ENCODE assay signal across 8 cellular contexts in the genomic region with DNA sequence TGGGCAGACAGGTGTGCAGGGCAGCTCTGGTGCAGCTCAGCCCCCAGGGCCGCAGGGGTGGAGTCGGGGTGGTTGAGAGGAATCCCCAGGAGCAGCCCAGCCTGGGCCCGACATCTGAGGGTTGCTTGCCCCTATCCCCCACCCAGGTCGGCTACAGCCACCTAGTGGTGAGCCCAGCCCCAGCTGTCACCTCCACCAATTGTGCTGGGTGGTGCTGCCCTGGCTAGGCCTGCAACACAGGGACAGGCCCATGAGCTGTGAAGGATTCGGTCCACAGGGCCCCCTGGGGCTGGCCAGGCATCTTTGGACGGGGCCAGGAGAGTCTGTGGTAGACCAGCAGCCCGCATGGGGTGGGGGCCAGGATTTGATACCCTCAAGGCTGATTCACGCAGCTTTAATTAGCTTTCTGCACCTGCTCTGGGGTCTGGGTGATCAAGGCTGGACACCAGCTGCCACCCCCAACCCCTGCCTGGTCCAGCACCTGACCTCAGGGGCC. TPM values are rescaled to one million over a fixed set of nuclear protein-coding genes. Genes with fewer than 3 reads are reported as not detected.
DNase-seq lines count a peak whose midpoint lies in the region; ATAC-seq and TF ChIP-seq lines count a peak whose summit lies in the region.

No MANE protein-coding gene starts in this region.

- H3K4me3 ChIP-seq in Caco-2 (ENCODE audit: low read depth, low read length): no peak overlapping the region
- no peak overlapping the region for H3K4me3 ChIP-seq in smooth muscle cell

- no peak overlapping the region for H3K27ac Mint-ChIP-seq in Caco-2 (ENCODE audit: unreplicated experiment)

- WGBS in smooth muscle cell (ENCODE audit: low lambda C conversion rate): 67% methylated on average over 8 of the region's 8 CpGs

- H3K27me3 ChIP-seq in Caco-2 (replicated peaks; ENCODE audit: control insufficient read depth, insufficient read depth, low read length) (no peaks in the 10 kb centered on the region), smooth muscle cell (ENCODE audit: low read depth) (no peaks in the 10 kb centered on the region)

- H3K4me1 Mint-ChIP-seq in Caco-2 (ENCODE audit: low read depth, unreplicated experiment): no peaks in the 10 kb centered on the region

- no peaks in the 10 kb centered on the region for H3F3A ChIP-seq in smooth muscle cell (ENCODE audit: low read depth)

- H3K36me3 ChIP-seq in Caco-2 (ENCODE audit: control insufficient read depth, insufficient read depth, low read length) (no peaks in the 10 kb centered on the region), smooth muscle cell (ENCODE audit: low read depth) (no peaks in the 10 kb centered on the region)

- H3K9ac ChIP-seq in smooth muscle cell (ENCODE audit: low read depth): no peak overlapping the region

- H3K4me2 ChIP-seq in smooth muscle cell: no peak overlapping the region

- no peak overlapping the region for H3K4me3 Mint-ChIP-seq in Caco-2 (ENCODE audit: unreplicated experiment)

- BruUV-seq in Caco-2 (replicated peaks; lab: Mats Ljungman, UMichigan): no TSS peak

- no peak overlapping the region for H3K27ac ChIP-seq in smooth muscle cell (ENCODE audit: low read depth)

- CTCF ChIA-PET in Caco-2 (lab: Charles Lee): interaction anchor here (0.7 to 2.3 kb wide), 5 partner anchors 9 to 82 kb away, joined by 3 to 24 read pairs (median 6); no protein-coding TSS in a partner anchor

- H2AFZ ChIP-seq in smooth muscle cell (ENCODE audit: low read depth): no peak overlapping the region

- POLR2A ChIA-PET in Caco-2 (lab: Charles Lee): no interaction called here

- peak; percentile 63 to 91 for TF ChIP-seq CTCF in Caco-2 (IDR thresholded peaks at IDR 0.05; ENCODE audit: insufficient read depth in 1 of 2, low read depth in 1 of 2, low read length in 1 of 2, severe bottlenecking in 1 of 2, unreplicated experiment in 1 of 2)
- TF ChIP-seq CTCF in smooth muscle cell (IDR thresholded peaks at IDR 0.05; ENCODE audit: borderline replicate concordance, insufficient read depth, poor library complexity, severe bottlenecking): peak; percentile 20

- H3K4me1 ChIP-seq in Caco-2 (no peaks in the 10 kb centered on the region), smooth muscle cell (ENCODE audit: low read depth) (peaks cover 5% of the 10 kb centered on the region)

- no peaks in the 10 kb centered on the region for H3K9me3 ChIP-seq in Caco-2
- no peaks in the 10 kb centered on the region for H3K9me3 ChIP-seq in smooth muscle cell (replicated peaks; ENCODE audit: low read depth)

- no peaks in the 10 kb centered on the region for H3K36me3 Mint-ChIP-seq in Caco-2 (ENCODE audit: insufficient read depth, unreplicated experiment)

- H3K9me3 Mint-ChIP-seq in Caco-2 (ENCODE audit: unreplicated experiment): no peaks in the 10 kb centered on the region

- no peaks in the 10 kb centered on the region for H4K20me1 ChIP-seq in smooth muscle cell (ENCODE audit: low read depth)

- DNase-seq in Caco-2 (peak; percentile 70 to 75), NCI-H69 (lab: John Stamatoyannopoulos, UW) (peak; percentile 83), germinal center (ENCODE audit: low spot score) (peak; percentile 88), smooth muscle cell (lab: John Stamatoyannopoulos, UW; ENCODE audit: unreplicated experiment) (no peak), middle frontal gyrus (ENCODE audit: extremely low spot score, low spot score) (no peak)
- peak; percentile 71 to 77 for DNase-seq in activated T-cell treated with anti-CD3 and anti-CD28 coated beads, Interleukin-2, amount 50 U/mL, for 48 hours

- intact Hi-C loops in Caco-2 (cut with micrococcal nuclease; ENCODE audit: unreplicated experiment): loop anchor here (1.0 kb wide), 1 partner anchor 81 kb away; no protein-coding TSS in a partner anchor

- no peaks in the 10 kb centered on the region for H3K79me2 ChIP-seq in smooth muscle cell (ENCODE audit: low read depth)

- H3K27me3 Mint-ChIP-seq in Caco-2 (ENCODE audit: insufficient read depth, unreplicated experiment): no peaks in the 10 kb centered on the region

- peak; percentile 65 for ATAC-seq in GM21723 (IDR thresholded peaks at IDR 0.05; ENCODE audit: unreplicated experiment)
- no peak for ATAC-seq in HG02588 (IDR thresholded peaks at IDR 0.05; ENCODE audit: unreplicated experiment)

RNA-seq across cellular contexts. Expression of a gene that starts 29.5 kb away (rescaled TPM):
- 10.7 and 11.1 TPM in 2 replicates for total RNA-seq in Caco-2 (2022)
- total RNA-seq in smooth muscle cell: 1.8 and 3.9 TPM in 2 replicates
- 4.7 and 8.4 TPM in 2 replicates for polyA plus RNA-seq in smooth muscle cell

Comparison
In these comparisons a context has a peak if more than half of its experiments do, and no peak if none do; other contexts are left out.
1. DNase-seq: peak in Caco-2 (2 of 2), NCI-H69 (single experiment), activated T-cell treated with anti-CD3 and anti-CD28 coated beads, Interleukin-2, amount 50 U/mL, for 48 hours (2 of 2) and germinal center (single experiment); none in smooth muscle cell (single experiment) and middle frontal gyrus (single experiment).